In genomic region chr13:113495494-113496251, GRCh38 we compare ENCODE assay signal across 9 cellular contexts. TPM values are rescaled to one million over a fixed set of nuclear protein-coding genes. Genes with fewer than 3 reads are reported as not detected.
DNase-seq lines count a peak whose midpoint lies in the region; ATAC-seq and TF ChIP-seq lines count a peak whose summit lies in the region.
"Had no signal": no experiment of that assay in that cellular context is flagged by ENCODE, and none has a peak within 500 bp of the region (broad histone marks: within the 10 kb centered on the region; RNA-seq: fewer than 3 reads in every experiment).

No MANE protein-coding gene starts in this region.

- H3K27ac Mint-ChIP-seq in activated T-cell treated with anti-CD3 and anti-CD28 coated beads, Interleukin-2, amount 50 U/mL, for 24 hours, result peak overlapping the region; percentile 0
- H3K27ac Mint-ChIP-seq in stimulated activated naive B cell treated with anti-CD40 and anti-IgM and Interleukin-4, amounts not matched to agents 10 μg/mL and 1 μg/mL and 100 μg/mL, for 72 hours, result no peak overlapping the region

- peaks cover 44% of the 10 kb centered on the region for H3K4me1 Mint-ChIP-seq in activated T-cell treated with anti-CD3 and anti-CD28 coated beads, Interleukin-2, amount 50 U/mL, for 24 hours (ENCODE audit: low read depth)
- H3K4me1 Mint-ChIP-seq in stimulated activated naive B cell treated with anti-CD40 and anti-IgM and Interleukin-4, amounts not matched to agents 10 μg/mL and 1 μg/mL and 100 μg/mL, for 72 hours, result peaks cover 9 to 23% of the 10 kb centered on the region in 2 donors

- intact Hi-C loops in ascending aorta (cut with DNase I), result no loop called here
- intact Hi-C loops in spleen (cut with DNase I; ENCODE audit: low total_unique reads), result no loop called here

- no peak for ATAC-seq in HG03045 (IDR thresholded peaks at IDR 0.05; ENCODE audit: unreplicated experiment)
- no peak for ATAC-seq in stimulated activated naive B cell treated with anti-CD40 and anti-IgM and Interleukin-4, amounts not matched to agents 10 μg/mL and 1 μg/mL and 100 μg/mL, for 72 hours (replicated peaks)

- 63 to 77% (median 69%) methylated on average over 26 of the region's 26 CpGs for WGBS in spleen, 5 donors

- peak overlapping the region; percentile 40 for H3K9ac ChIP-seq in iPS-18a (ENCODE audit: low read length)

- no peak overlapping the region for H3K4me3 Mint-ChIP-seq in activated T-cell treated with anti-CD3 and anti-CD28 coated beads, Interleukin-2, amount 50 U/mL, for 24 hours
- no peak overlapping the region for H3K4me3 Mint-ChIP-seq in stimulated activated naive B cell treated with anti-CD40 and anti-IgM and Interleukin-4, amounts not matched to agents 10 μg/mL and 1 μg/mL and 100 μg/mL, for 72 hours

- no peaks in the 10 kb centered on the region for H3K9me3 Mint-ChIP-seq in activated T-cell treated with anti-CD3 and anti-CD28 coated beads, Interleukin-2, amount 50 U/mL, for 24 hours
- H3K9me3 Mint-ChIP-seq in stimulated activated naive B cell treated with anti-CD40 and anti-IgM and Interleukin-4, amounts not matched to agents 10 μg/mL and 1 μg/mL and 100 μg/mL, for 72 hours, result no peaks in the 10 kb centered on the region

- H3K27me3 Mint-ChIP-seq in activated T-cell treated with anti-CD3 and anti-CD28 coated beads, Interleukin-2, amount 50 U/mL, for 24 hours, result no peaks in the 10 kb centered on the region
- no peaks in the 10 kb centered on the region for H3K27me3 Mint-ChIP-seq in stimulated activated naive B cell treated with anti-CD40 and anti-IgM and Interleukin-4, amounts not matched to agents 10 μg/mL and 1 μg/mL and 100 μg/mL, for 72 hours

- H3K4me3 ChIP-seq in ascending aorta (peak overlapping the region; percentile 7 to 47), iPS-18a (ENCODE audit: low read length) (peak overlapping the region; percentile 60), spleen (peak overlapping the region in 3 of 8 donors; percentile 4 to 23 (median 19))

- DNase-seq in activated T-cell treated with anti-CD3 and anti-CD28 coated beads, Interleukin-2, amount 50 U/mL, for 24 hours, result no peak
- DNase-seq in activated T-cell treated with anti-CD3 and anti-CD28 coated beads, Interleukin-2, amount 50 U/mL, for 1 hour, result no peak
- DNase-seq in ascending aorta (ENCODE audit: low spot score in 2 of 2) (no peak), spleen (no peak)
- no peak for DNase-seq in activated effector memory CD4-positive, alpha-beta T cell treated with anti-CD3 and anti-CD28 coated beads, Interleukin-2, amount 50 U/mL, for 16 hours
- no peak for DNase-seq in stimulated activated naive B cell treated with anti-CD40 and anti-IgM and Interleukin-4, amounts not matched to agents 10 μg/mL and 1 μg/mL and 100 μg/mL, for 72 hours
- DNase-seq: dorsolateral prefrontal cortex had no signal

- TF ChIP-seq POLR2A in spleen (IDR thresholded peaks at IDR 0.05), result no peak

- peaks cover 24 to 49% of the 10 kb centered on the region in 2 donors for H3K4me1 ChIP-seq in ascending aorta
- peaks cover 27% of the 10 kb centered on the region for H3K4me1 ChIP-seq in iPS-18a (ENCODE audit: control insufficient read depth, low read depth, low read length)
- H3K4me1 ChIP-seq in spleen, result peaks cover 17 to 69% (median 49%) of the 10 kb centered on the region in 6 donors

- H3K36me3 ChIP-seq in ascending aorta (peaks cover 31 to 53% of the 10 kb centered on the region in 2 donors), iPS-18a (ENCODE audit: control insufficient read depth, low read depth, low read length) (peaks cover 38% of the 10 kb centered on the region), spleen (peaks cover 3 to 61% (median 38%) of the 10 kb centered on the region in 6 donors)

- peak overlapping the region; percentile 9 to 31 for H3K27ac ChIP-seq in ascending aorta
- peak overlapping the region; percentile 51 for H3K27ac ChIP-seq in iPS-18a (ENCODE audit: low read length)
- H3K27ac ChIP-seq in spleen, result peak overlapping the region in 6 of 8 donors; percentile 7 to 48 (median 20)

- H3K9me3 ChIP-seq in ascending aorta (no peaks in the 10 kb centered on the region), iPS-18a (ENCODE audit: control insufficient read depth, low read depth, low read length) (no peaks in the 10 kb centered on the region), spleen (no peaks in the 10 kb centered on the region)

- H3K36me3 Mint-ChIP-seq in activated T-cell treated with anti-CD3 and anti-CD28 coated beads, Interleukin-2, amount 50 U/mL, for 24 hours (ENCODE audit: low read depth), result peaks cover 49% of the 10 kb centered on the region
- H3K36me3 Mint-ChIP-seq in stimulated activated naive B cell treated with anti-CD40 and anti-IgM and Interleukin-4, amounts not matched to agents 10 μg/mL and 1 μg/mL and 100 μg/mL, for 72 hours, result peaks cover 22 to 31% of the 10 kb centered on the region in 2 donors

- H3K27me3 ChIP-seq in ascending aorta (no peaks in the 10 kb centered on the region), iPS-18a (ENCODE audit: control insufficient read depth, insufficient read depth, low read length) (no peaks in the 10 kb centered on the region), spleen (replicated peaks in 1 of 7) (no peaks in the 10 kb centered on the region)
- H3K27me3 ChIP-seq: dorsolateral prefrontal cortex had no signal

- TF ChIP-seq CTCF in ascending aorta (IDR thresholded peaks at IDR 0.05) (no peak), spleen (IDR thresholded peaks at IDR 0.05 in 8 of 11, conservative IDR thresholded peaks at IDR 0.05 in 3 of 11) (no peak)

RNA-seq across cellular contexts. Expression of gene DCUN1D2, which starts 5.2 kb away (rescaled TPM):
- total RNA-seq in ascending aorta (5.9 TPM), spleen (10 to 100 TPM; 22.7 to 33.1 (median 26.3) TPM)
- 10 to 100 TPM in 2 of 3 donors, 1 to 10 TPM in 1; 6.3 to 12.7 (median 11.1) TPM for polyA plus RNA-seq in spleen

RNA-seq across cellular contexts. Expression of gene ADPRHL1, which starts 42.4 kb away (rescaled TPM):
- total RNA-seq in ascending aorta, result 11.3 TPM
- total RNA-seq in spleen, result 1 to 10 TPM in 6 of 7 donors, under 1 TPM in 1; 0.74 to 4.3 (median 2.0) TPM
- polyA plus RNA-seq in spleen, result 1 to 10 TPM in 1 of 3 donors, under 1 TPM in 2; 0.52 to 1.1 (median 0.68) TPM
